In the genomic region with DNA sequence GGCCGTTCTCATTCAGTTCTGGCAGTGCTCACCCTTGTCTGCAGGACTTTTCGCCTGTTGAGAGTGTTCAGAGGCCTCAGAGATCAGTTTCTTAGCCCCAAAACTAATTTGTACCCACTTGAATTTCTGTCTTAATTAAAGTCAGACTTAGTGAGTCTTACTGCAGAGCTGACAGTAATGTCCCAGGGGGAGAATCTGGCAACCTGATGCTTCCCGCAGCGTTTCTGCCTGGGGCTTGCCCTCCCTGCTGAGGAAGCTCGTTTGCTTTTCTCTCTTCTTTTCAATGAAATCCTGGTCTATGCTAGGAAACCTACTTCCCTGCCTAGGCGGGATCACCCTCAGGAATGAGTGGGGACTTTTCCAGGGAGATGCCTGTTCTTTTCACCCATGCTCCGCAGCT, we compare ENCODE assay signal across 10 cellular contexts. TPM values are rescaled to one million over a fixed set of nuclear protein-coding genes. Genes with fewer than 3 reads are reported as not detected.
DNase-seq lines count a peak whose midpoint lies in the region; ATAC-seq lines count a peak whose summit lies in the region.
"Had no signal": no experiment of that assay in that cellular context is flagged by ENCODE, and none has a peak within 500 bp of the region (broad histone marks: within the 10 kb centered on the region; RNA-seq: fewer than 3 reads in every experiment).

No MANE protein-coding gene starts in this region.

- peaks cover 49% of the 10 kb centered on the region for H3K36me3 Mint-ChIP-seq in activated naive CD4-positive, alpha-beta T cell treated with anti-CD3 and anti-CD28 coated beads for 36 hours (ENCODE audit: low read depth)
- peaks cover 83% of the 10 kb centered on the region for H3K36me3 Mint-ChIP-seq in activated CD4-positive, alpha-beta memory T cell treated with anti-CD3 and anti-CD28 coated beads, Interleukin-2, amount 10 ng/mL, durations not matched to agents 7 days and 5 days (ENCODE audit: low read depth)

- 89% methylated on average over 6 of the region's 7 CpGs for whole genome bisulfite sequencing in mesenchymal stem cell
- WGBS in thymus: 95% methylated on average over 7 of the region's 7 CpGs

- H3K4me3 ChIP-seq in mesenchymal stem cell (ENCODE audit: insufficient read depth in 1 of 2, low read depth in 1 of 2, low read length in 2 of 2) (peak overlapping the region in 1 of 2 experiments; percentile 47), thymus (ENCODE audit: low read length) (no peak overlapping the region)
- H3K4me3 ChIP-seq: uterus had no signal

- H3K27me3 ChIP-seq in mesenchymal stem cell (ENCODE audit: control insufficient read depth in 1 of 2, insufficient read depth in 1 of 2, low read length in 2 of 2) (no peaks in the 10 kb centered on the region), thymus (ENCODE audit: control insufficient read depth, insufficient read depth) (no peaks in the 10 kb centered on the region)
- H3K27me3 ChIP-seq: uterus had no signal

- no peak overlapping the region for H3K4ac ChIP-seq in mesenchymal stem cell (ENCODE audit: low read depth in 1 of 2, low read length in 2 of 2)

- H2BK5ac ChIP-seq in mesenchymal stem cell (ENCODE audit: low read depth, low read length, poor library complexity, severe bottlenecking): no peak overlapping the region

- H2AFZ ChIP-seq in mesenchymal stem cell (ENCODE audit: low read depth, low read length): no peak overlapping the region

- H4K91ac ChIP-seq in mesenchymal stem cell (ENCODE audit: low read length): no peak overlapping the region

- peaks cover 22% of the 10 kb centered on the region for H3K79me1 ChIP-seq in mesenchymal stem cell (replicated peaks; ENCODE audit: low read length, poor library complexity, severe bottlenecking)

- no peak overlapping the region for H2BK12ac ChIP-seq in mesenchymal stem cell (ENCODE audit: low read length in 2 of 2)

- CTCF ChIA-PET in activated naive CD4-positive, alpha-beta T cell treated with anti-CD3 and anti-CD28 coated beads for 36 hours (lab: Charles Lee): no interaction called here
- CTCF ChIA-PET in activated CD4-positive, alpha-beta memory T cell treated with anti-CD3 and anti-CD28 coated beads, Interleukin-2, amount 10 ng/mL, durations not matched to agents 7 days and 5 days (lab: Charles Lee): no interaction called here

- H3K4me1 ChIP-seq in mesenchymal stem cell (ENCODE audit: control insufficient read depth, insufficient read depth, low read depth, low read length) (peaks cover 3% of the 10 kb centered on the region), thymus (ENCODE audit: control insufficient read depth, insufficient read depth, low read length) (no peaks in the 10 kb centered on the region)
- H3K4me1 ChIP-seq: uterus had no signal

- no peak for DNase-seq in activated naive CD4-positive, alpha-beta T cell treated with anti-CD3 and anti-CD28 coated beads for 36 hours
- no peak for DNase-seq in activated naive CD4-positive, alpha-beta T cell (lab: John Stamatoyannopoulos, UW)
- DNase-seq in activated CD4-positive, alpha-beta memory T cell treated with anti-CD3 and anti-CD28 coated beads, Interleukin-2, amount 10 ng/mL, durations not matched to agents 7 days and 5 days: no peak
- DNase-seq in mesenchymal stem cell (no peak), NCI-H446 treated with DMSO at 0.1 percent for 48 hours (lab: John Stamatoyannopoulos, UW) (no peak)
- DNase-seq: NCI-H510A treated with DMSO at 0.1 percent for 48 hours, uterus had no signal

- H3K9ac ChIP-seq in mesenchymal stem cell (ENCODE audit: low read length): no peak overlapping the region

- no peak for ATAC-seq in GM18517 (IDR thresholded peaks at IDR 0.05; ENCODE audit: unreplicated experiment)
- no peak for ATAC-seq in GM21576 (IDR thresholded peaks at IDR 0.05; ENCODE audit: unreplicated experiment)

- H3K4me3 Mint-ChIP-seq in activated naive CD4-positive, alpha-beta T cell treated with anti-CD3 and anti-CD28 coated beads for 36 hours: no peak overlapping the region
- H3K4me3 Mint-ChIP-seq in activated CD4-positive, alpha-beta memory T cell treated with anti-CD3 and anti-CD28 coated beads, Interleukin-2, amount 10 ng/mL, durations not matched to agents 7 days and 5 days: no peak overlapping the region

- no peak overlapping the region for H3K4me2 ChIP-seq in mesenchymal stem cell (ENCODE audit: low read length, poor library complexity, severe bottlenecking)

- H2BK120ac ChIP-seq in mesenchymal stem cell (ENCODE audit: low read depth, low read length): no peak overlapping the region

- peaks cover 28% of the 10 kb centered on the region for H3K9me3 ChIP-seq in mesenchymal stem cell (ENCODE audit: control insufficient read depth, low read length)
- no peaks in the 10 kb centered on the region for H3K9me3 ChIP-seq in thymus (ENCODE audit: control insufficient read depth)
- H3K9me3 ChIP-seq: uterus had no signal

- no peak overlapping the region for H4K8ac ChIP-seq in mesenchymal stem cell (ENCODE audit: low read length)

- H3K14ac ChIP-seq in mesenchymal stem cell (ENCODE audit: low read length in 2 of 2): no peak overlapping the region

- intact Hi-C loops in activated naive CD4-positive, alpha-beta T cell treated with anti-CD3 and anti-CD28 coated beads for 36 hours (cut with micrococcal nuclease): no loop called here

- H3K9me3 Mint-ChIP-seq in activated naive CD4-positive, alpha-beta T cell treated with anti-CD3 and anti-CD28 coated beads for 36 hours: peaks cover 21% of the 10 kb centered on the region
- H3K9me3 Mint-ChIP-seq in activated CD4-positive, alpha-beta memory T cell treated with anti-CD3 and anti-CD28 coated beads, Interleukin-2, amount 10 ng/mL, durations not matched to agents 7 days and 5 days: peaks cover 33% of the 10 kb centered on the region

- H2AK5ac ChIP-seq in mesenchymal stem cell (ENCODE audit: low read length, severe bottlenecking): no peak overlapping the region

- H3K27ac Mint-ChIP-seq in activated naive CD4-positive, alpha-beta T cell treated with anti-CD3 and anti-CD28 coated beads for 36 hours: peak overlapping the region; percentile 89
- H3K27ac Mint-ChIP-seq in activated CD4-positive, alpha-beta memory T cell treated with anti-CD3 and anti-CD28 coated beads, Interleukin-2, amount 10 ng/mL, durations not matched to agents 7 days and 5 days: peak overlapping the region; percentile 87

- H3K27me3 Mint-ChIP-seq in activated naive CD4-positive, alpha-beta T cell treated with anti-CD3 and anti-CD28 coated beads for 36 hours (ENCODE audit: low read depth): peaks cover 2% of the 10 kb centered on the region
- H3K27me3 Mint-ChIP-seq in activated CD4-positive, alpha-beta memory T cell treated with anti-CD3 and anti-CD28 coated beads, Interleukin-2, amount 10 ng/mL, durations not matched to agents 7 days and 5 days: no peaks in the 10 kb centered on the region

- H3K23ac ChIP-seq in mesenchymal stem cell (ENCODE audit: low read length in 2 of 2): no peak overlapping the region

- H3K4me1 Mint-ChIP-seq in activated naive CD4-positive, alpha-beta T cell treated with anti-CD3 and anti-CD28 coated beads for 36 hours (ENCODE audit: low read depth): peaks cover 12% of the 10 kb centered on the region
- H3K4me1 Mint-ChIP-seq in activated CD4-positive, alpha-beta memory T cell treated with anti-CD3 and anti-CD28 coated beads, Interleukin-2, amount 10 ng/mL, durations not matched to agents 7 days and 5 days: peaks cover 6% of the 10 kb centered on the region

- H3K18ac ChIP-seq in mesenchymal stem cell (ENCODE audit: low read depth in 1 of 2, low read length in 2 of 2): no peak overlapping the region

- POLR2A ChIA-PET in activated CD4-positive, alpha-beta memory T cell treated with anti-CD3 and anti-CD28 coated beads, Interleukin-2, amount 10 ng/mL, durations not matched to agents 7 days and 5 days (lab: Charles Lee): interaction anchor here (1.3 kb wide), 1 partner anchor 22 kb away, joined by 3 read pairs; no protein-coding TSS in a partner anchor

- H2BK15ac ChIP-seq in mesenchymal stem cell (ENCODE audit: low read depth, poor library complexity, severe bottlenecking): no peak overlapping the region

- H3K27ac ChIP-seq in mesenchymal stem cell (ENCODE audit: low read length, poor library complexity, severe bottlenecking) (peak overlapping the region; percentile 62), thymus (ENCODE audit: low read depth) (peak overlapping the region; percentile 61)

- H3K36me3 ChIP-seq in mesenchymal stem cell (ENCODE audit: control insufficient read depth in 1 of 2, insufficient read depth in 2 of 2, low read depth in 1 of 2, low read length in 2 of 2) (peaks cover 62 to 78% of the 10 kb centered on the region in 2 experiments), thymus (ENCODE audit: control insufficient read depth, insufficient read depth) (peaks cover 65% of the 10 kb centered on the region)
- H3K36me3 ChIP-seq: uterus had no signal

RNA-seq across cellular contexts. Expression of a gene that starts 25.3 kb away (rescaled TPM):
- total RNA-seq in activated naive CD4-positive, alpha-beta T cell treated with anti-CD3 and anti-CD28 coated beads for 36 hours: under 1 TPM; 0.60 to 0.67 TPM
- total RNA-seq in activated CD4-positive, alpha-beta memory T cell treated with anti-CD3 and anti-CD28 coated beads, Interleukin-2, amount 10 ng/mL, durations not matched to agents 7 days and 5 days: not detected
- polyA plus RNA-seq in mesenchymal stem cell (2013, experiment 1 of 2): 5.6 TPM
- polyA plus RNA-seq in mesenchymal stem cell (2013, experiment 2 of 2): 5.2 TPM
- polyA plus RNA-seq in thymus: 1.9 TPM

RNA-seq across cellular contexts. Expression of a gene that starts 45.4 kb away (rescaled TPM):
- total RNA-seq in activated naive CD4-positive, alpha-beta T cell treated with anti-CD3 and anti-CD28 coated beads for 36 hours: 10 to 100 TPM; 19.7 to 20.1 TPM
- total RNA-seq in activated CD4-positive, alpha-beta memory T cell treated with anti-CD3 and anti-CD28 coated beads, Interleukin-2, amount 10 ng/mL, durations not matched to agents 7 days and 5 days: 10 to 100 TPM; 33.1 to 33.6 TPM
- polyA plus RNA-seq in mesenchymal stem cell (2013, experiment 1 of 2): 68.5 TPM
- polyA plus RNA-seq in mesenchymal stem cell (2013, experiment 2 of 2): 65.6 TPM
- 37.8 TPM for polyA plus RNA-seq in thymus
